Comparison of ENCODE assay signal across 8 cellular contexts in the genomic region with DNA sequence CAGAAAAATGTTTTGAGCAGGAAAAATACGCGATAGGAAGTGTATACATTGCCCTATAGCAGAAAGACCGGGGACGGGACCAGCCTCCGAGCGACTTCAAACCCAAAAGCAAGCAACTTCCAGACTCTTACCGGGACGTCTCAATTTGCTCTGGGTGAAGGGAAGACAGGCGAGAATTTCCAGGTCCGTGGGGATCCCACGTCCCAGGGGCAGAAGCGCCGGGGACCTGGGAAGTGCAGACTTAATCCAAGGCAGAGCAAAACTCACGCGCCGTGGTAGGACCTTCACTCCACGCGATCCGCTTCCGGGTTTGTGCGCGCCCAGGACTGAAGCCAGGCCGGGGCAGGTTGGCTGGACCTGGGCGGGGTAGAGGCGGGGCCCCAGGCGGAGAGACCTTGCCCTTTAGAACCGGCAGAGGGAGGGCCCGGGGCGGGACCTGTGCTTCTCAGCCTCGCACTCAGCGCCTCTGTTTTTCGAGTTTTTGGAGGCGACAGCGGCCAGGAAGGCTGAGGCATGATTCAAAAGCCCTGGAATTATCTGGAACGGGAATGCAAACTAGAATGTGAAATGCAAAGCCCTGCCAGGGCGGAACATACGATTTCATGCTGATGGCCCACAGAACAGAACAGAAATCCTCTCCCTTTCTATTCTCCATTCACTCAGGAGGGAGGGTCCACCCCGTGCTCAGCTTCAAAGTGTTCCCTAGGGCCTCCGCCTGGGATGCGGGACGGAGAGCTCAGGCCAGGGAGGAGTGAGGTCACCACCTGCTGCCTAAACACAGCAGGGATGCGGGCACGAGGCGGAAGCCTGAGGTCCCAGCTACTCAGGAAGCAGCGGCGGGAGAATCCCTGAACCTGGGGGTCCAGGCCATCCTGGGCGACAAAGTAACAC. TPM values are rescaled to one million over a fixed set of nuclear protein-coding genes. Genes with fewer than 3 reads are reported as not detected.
A peak's percentile ranks its signal among the peaks of the same experiment; 100 is the strongest.
DNase-seq lines count a peak whose midpoint lies in the region; ATAC-seq and TF ChIP-seq lines count a peak whose summit lies in the region.
"Not testable (repeated sequence)": the region's sequence is repeated elsewhere in the genome, so short reads cannot be mapped to it uniquely, and the experiment has no call there.

ZNF600 (minus strand) TSS at position 328 of the 891 bp plus-strand sequence. CDS start 7,903 bp downstream, outside the sequence.

- peak; percentile 11 for DNase-seq in AG09319 (ENCODE audit: extremely low read depth, low read depth)
- DNase-seq in NCI-H748 treated with DMSO at 0.1 percent for 48 hours (lab: John Stamatoyannopoulos, UW): peak; percentile 42
- DNase-seq in activated CD4-positive, alpha-beta T cell treated with anti-CD3 and anti-CD28 coated beads, Interleukin-2, amount 50 U/mL, for 48 hours: peak; percentile 89 to 91
- peak; percentile 26 for DNase-seq in dedifferentiated amniotic fluid mesenchymal stem cell (ENCODE audit: extremely low spot score)
- peak; percentile 89 to 94 for DNase-seq in left colon
- DNase-seq in stimulated activated CD4-positive, alpha-beta T cell treated with anti-CD3 and anti-CD28 coated beads, Interleukin-15, amount 100 ng/mL, for 1 hour (ENCODE audit: low read depth in 1 of 2, low spot score in 1 of 2): peak; percentile 62 to 63

- TF ChIP-seq CTCF in AG09319 (IDR thresholded peaks at IDR 0.05; ENCODE audit: low read depth, low read length): not testable (repeated sequence)

- TF ChIP-seq POLR2A in GM18951 (IDR thresholded peaks at IDR 0.05; ENCODE audit: extremely low read depth, insufficient read depth, insufficient read length): peak; percentile 66

- in situ Hi-C loops in GM18951 (cut with MboI; ENCODE audit: low sequenced_read_pairs, unreplicated experiment): not testable (repeated sequence)

- ATAC-seq in HG03139 (IDR thresholded peaks at IDR 0.05; ENCODE audit: unreplicated experiment) (peak; percentile 83), left colon (peak; percentile 99)

- intact Hi-C loops in left colon (cut with DNase I, micrococcal nuclease): not testable (repeated sequence)

RNA-seq across cellular contexts. Expression of gene ZNF600, which starts in this region (rescaled TPM):
- total RNA-seq in left colon: 10 to 100 TPM; 11.8 to 12.0 TPM

Comparison
In these comparisons a context has a peak if more than half of its experiments do, and no peak if none do; other contexts are left out.
1. Peak in every context shown above with its lines: DNase-seq and ATAC-seq.
2. DNase-seq: peak in every context shown above with its lines; median percentile 92 in left colon; 90 in activated CD4-positive, alpha-beta T cell treated with anti-CD3 and anti-CD28 coated beads, Interleukin-2, amount 50 U/mL, for 48 hours; 62 in stimulated activated CD4-positive, alpha-beta T cell treated with anti-CD3 and anti-CD28 coated beads, Interleukin-15, amount 100 ng/mL, for 1 hour; 42 in NCI-H748 treated with DMSO at 0.1 percent for 48 hours; 26 in dedifferentiated amniotic fluid mesenchymal stem cell; 11 in AG09319.